15 cellular contexts compared by ENCODE assay signal in the genomic region with DNA sequence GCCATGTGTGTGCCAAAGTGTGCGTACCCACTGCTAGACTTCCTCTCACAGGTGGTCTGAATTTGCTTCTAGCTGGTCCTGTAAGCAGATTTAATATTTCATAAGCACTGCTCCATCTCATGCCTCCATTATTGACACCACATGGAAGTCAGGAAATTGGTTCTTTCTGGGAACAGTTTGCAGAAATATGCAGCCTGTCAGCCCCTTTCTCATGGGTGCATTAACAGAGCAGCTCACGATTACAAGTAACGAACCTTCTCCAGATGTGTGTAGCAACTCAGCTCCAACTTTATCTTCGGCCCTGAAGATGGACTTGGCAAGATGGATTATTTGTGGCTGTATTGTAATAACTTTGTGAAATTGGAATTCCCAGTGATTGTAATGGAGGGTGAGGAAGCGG.
A peak's percentile ranks its signal among the peaks of the same experiment; 100 is the strongest.
DNase-seq lines count a peak whose midpoint lies in the region; ATAC-seq, FAIRE-seq and TF ChIP-seq lines count a peak whose summit lies in the region.
"Had no signal": no experiment of that assay in that cellular context is flagged by ENCODE, and none has a peak within 500 bp of the region (broad histone marks: within the 10 kb centered on the region; RNA-seq: fewer than 3 reads in every experiment).

No MANE protein-coding gene starts in this region.

- DNase-seq in AG09319 (ENCODE audit: extremely low read depth, low read depth) (peak; percentile 89), astrocyte (ENCODE audit: low read depth) (peak; percentile 48), heart left ventricle (peak in 1 of 5 donors; percentile 8), sigmoid colon (no peak), NCI-H2227 (lab: John Stamatoyannopoulos, UW; ENCODE audit: unreplicated experiment) (no peak), immature natural killer cell (no peak)
- DNase-seq in activated T-cell treated with anti-CD3 and anti-CD28 coated beads, Interleukin-2, amount 50 U/mL, for 24 hours = no peak
- DNase-seq in activated T-cell treated with anti-CD3 and anti-CD28 coated beads, Interleukin-2, amount 50 U/mL, for 4 hours = no peak
- DNase-seq: activated CD4-positive, alpha-beta T cell treated with anti-CD3 and anti-CD28 coated beads, Interleukin-2, amount 50 U/mL, for 1 hour; DMS 273 treated with DMSO at 0.1 percent for 48 hours; effector CD4-positive, alpha-beta T cell; MG63; NCI-H2029 treated with DMSO at 0.1 percent for 48 hours; retina had no signal

- no peaks in the 10 kb centered on the region for H4K20me1 ChIP-seq in astrocyte (ENCODE audit: insufficient read depth, low read length)

- peak overlapping the region; percentile 8 for H3K4me3 ChIP-seq in astrocyte (ENCODE audit: insufficient read depth, low read depth, low read length)
- H3K4me3 ChIP-seq in heart left ventricle = peak overlapping the region in 2 of 12 donors; percentile 3 to 13
- H3K4me3 ChIP-seq in sigmoid colon = no peak overlapping the region
- H3K4me3 ChIP-seq: MG63 had no signal

- no peak for FAIRE-seq in astrocyte (lab: Jason Lieb, UNC)

- TF ChIP-seq POLR2A in heart left ventricle (IDR thresholded peaks at IDR 0.05) (no peak), sigmoid colon (IDR thresholded peaks at IDR 0.05) (no peak)

- H3K9me3 ChIP-seq in astrocyte (ENCODE audit: insufficient read depth, low read depth, low read length) (no peaks in the 10 kb centered on the region), heart left ventricle (peaks cover 0 to 5% (median 0%) of the 10 kb centered on the region in 12 donors), sigmoid colon (no peaks in the 10 kb centered on the region)
- H3K9me3 ChIP-seq: MG63 had no signal

- no peaks in the 10 kb centered on the region for H3K79me2 ChIP-seq in astrocyte (ENCODE audit: insufficient read depth, low read length)

- H3K4me3 Mint-ChIP-seq in astrocyte (ENCODE audit: unreplicated experiment) = no peak overlapping the region
- H3K4me3 Mint-ChIP-seq in activated T-cell treated with anti-CD3 and anti-CD28 coated beads, Interleukin-2, amount 50 U/mL, for 24 hours = no peak overlapping the region
- no peak overlapping the region for H3K4me3 Mint-ChIP-seq in activated T-cell treated with anti-CD3 and anti-CD28 coated beads, Interleukin-2, amount 50 U/mL, for 4 hours
- no peak overlapping the region for H3K4me3 Mint-ChIP-seq in immature natural killer cell
- H3K4me3 Mint-ChIP-seq: stimulated activated naive CD8-positive, alpha-beta T cell treated with anti-CD3 and anti-CD28 coated beads, Interleukin-15, Interleukin-2, amounts not matched to agents 100 ng/mL and 50 ng/mL, for 24 hours had no signal

- intact Hi-C loops in heart left ventricle (cut with DNase I) = no loop called here
- intact Hi-C loops in sigmoid colon (cut with DNase I) = no loop called here

- peak overlapping the region; percentile 16 for H3K9ac ChIP-seq in astrocyte (ENCODE audit: low read length)

- no peaks in the 10 kb centered on the region for H3K9me3 Mint-ChIP-seq in astrocyte (ENCODE audit: unreplicated experiment)
- H3K9me3 Mint-ChIP-seq in activated T-cell treated with anti-CD3 and anti-CD28 coated beads, Interleukin-2, amount 50 U/mL, for 24 hours = peaks cover 3% of the 10 kb centered on the region
- H3K9me3 Mint-ChIP-seq in activated T-cell treated with anti-CD3 and anti-CD28 coated beads, Interleukin-2, amount 50 U/mL, for 4 hours = no peaks in the 10 kb centered on the region
- peaks cover 0 to 3% (median 0%) of the 10 kb centered on the region in 6 donors for H3K9me3 Mint-ChIP-seq in immature natural killer cell

- no peak for TF ChIP-seq EP300 in sigmoid colon (IDR thresholded peaks at IDR 0.05)

- TF ChIP-seq CTCF in AG09319 (IDR thresholded peaks at IDR 0.05; ENCODE audit: low read depth, low read length) (no peak), astrocyte (IDR thresholded peaks at IDR 0.05; ENCODE audit: insufficient read depth, low read depth, low read length) (no peak), heart left ventricle (IDR thresholded peaks at IDR 0.05) (no peak), sigmoid colon (IDR thresholded peaks at IDR 0.05) (no peak)

- H3K36me3 ChIP-seq in astrocyte (ENCODE audit: insufficient read depth, low read length) (no peaks in the 10 kb centered on the region), heart left ventricle (no peaks in the 10 kb centered on the region), sigmoid colon (no peaks in the 10 kb centered on the region)
- H3K36me3 ChIP-seq: MG63 had no signal

- peak overlapping the region; percentile 53 for H3K4me2 ChIP-seq in astrocyte (ENCODE audit: low read length)

- H3K4me1 Mint-ChIP-seq in astrocyte (ENCODE audit: low read depth, unreplicated experiment) (peaks cover 18% of the 10 kb centered on the region), immature natural killer cell (no peaks in the 10 kb centered on the region)
- no peaks in the 10 kb centered on the region for H3K4me1 Mint-ChIP-seq in activated T-cell treated with anti-CD3 and anti-CD28 coated beads, Interleukin-2, amount 50 U/mL, for 24 hours (ENCODE audit: low read depth)
- H3K4me1 Mint-ChIP-seq in activated T-cell treated with anti-CD3 and anti-CD28 coated beads, Interleukin-2, amount 50 U/mL, for 4 hours (ENCODE audit: low read depth) = no peaks in the 10 kb centered on the region

- H3K27me3 Mint-ChIP-seq in astrocyte (ENCODE audit: low read depth, unreplicated experiment) (no peaks in the 10 kb centered on the region), immature natural killer cell (ENCODE audit: low read depth in 3 of 3) (peaks cover 0 to 3% (median 1%) of the 10 kb centered on the region in 3 donors)
- no peaks in the 10 kb centered on the region for H3K27me3 Mint-ChIP-seq in activated T-cell treated with anti-CD3 and anti-CD28 coated beads, Interleukin-2, amount 50 U/mL, for 24 hours
- no peaks in the 10 kb centered on the region for H3K27me3 Mint-ChIP-seq in activated T-cell treated with anti-CD3 and anti-CD28 coated beads, Interleukin-2, amount 50 U/mL, for 4 hours (ENCODE audit: low read depth)
- H3K27me3 Mint-ChIP-seq: stimulated activated naive CD8-positive, alpha-beta T cell treated with anti-CD3 and anti-CD28 coated beads, Interleukin-15, Interleukin-2, amounts not matched to agents 100 ng/mL and 50 ng/mL, for 24 hours had no signal

- 52 to 80% (median 64%) methylated on average over 5 of the region's 5 CpGs for WGBS in heart left ventricle, 4 donors
- WGBS in sigmoid colon, 2 donors = 80 to 84% methylated on average over 5 of the region's 5 CpGs

- ATAC-seq in heart left ventricle = peak in 3 of 4 donors; percentile 55 to 62 (median 59)
- ATAC-seq in activated T-cell treated with anti-CD3 and anti-CD28 coated beads, Interleukin-2, amount 50 U/mL, for 4 hours = no peak

- peaks cover 32% of the 10 kb centered on the region for H3K4me1 ChIP-seq in astrocyte (ENCODE audit: insufficient read depth, low read length)
- H3K4me1 ChIP-seq in heart left ventricle = peaks cover 0 to 34% (median 0%) of the 10 kb centered on the region in 12 donors
- peaks cover 0 to 14% (median 9%) of the 10 kb centered on the region in 4 donors for H3K4me1 ChIP-seq in sigmoid colon

- H3K27ac Mint-ChIP-seq in astrocyte (ENCODE audit: unreplicated experiment) (no peak overlapping the region), immature natural killer cell (no peak overlapping the region)
- H3K27ac Mint-ChIP-seq in activated T-cell treated with anti-CD3 and anti-CD28 coated beads, Interleukin-2, amount 50 U/mL, for 24 hours = no peak overlapping the region
- H3K27ac Mint-ChIP-seq: stimulated activated naive CD8-positive, alpha-beta T cell treated with anti-CD3 and anti-CD28 coated beads, Interleukin-15, Interleukin-2, amounts not matched to agents 100 ng/mL and 50 ng/mL, for 24 hours had no signal

- H3K27ac ChIP-seq in astrocyte (ENCODE audit: low read depth, low read length) = peak overlapping the region; percentile 53
- H3K27ac ChIP-seq in heart left ventricle = peak overlapping the region in 9 of 12 donors; percentile 2 to 70 (median 40)
- peak overlapping the region in 3 of 4 donors; percentile 19 to 27 (median 22) for H3K27ac ChIP-seq in sigmoid colon

- no peaks in the 10 kb centered on the region for H3K36me3 Mint-ChIP-seq in astrocyte (ENCODE audit: low read depth, unreplicated experiment)
- H3K36me3 Mint-ChIP-seq in activated T-cell treated with anti-CD3 and anti-CD28 coated beads, Interleukin-2, amount 50 U/mL, for 24 hours (ENCODE audit: low read depth) = no peaks in the 10 kb centered on the region
- H3K36me3 Mint-ChIP-seq in activated T-cell treated with anti-CD3 and anti-CD28 coated beads, Interleukin-2, amount 50 U/mL, for 4 hours (ENCODE audit: insufficient read depth) = no peaks in the 10 kb centered on the region
- H3K36me3 Mint-ChIP-seq in immature natural killer cell = peaks cover 0 to 5% (median 0%) of the 10 kb centered on the region in 3 donors

- no peaks in the 10 kb centered on the region for H3K27me3 ChIP-seq in astrocyte (ENCODE audit: insufficient read depth, low read length)
- no peaks in the 10 kb centered on the region for H3K27me3 ChIP-seq in heart left ventricle
- H3K27me3 ChIP-seq in sigmoid colon = no peaks in the 10 kb centered on the region
- H3K27me3 ChIP-seq: MG63 had no signal

- H2AFZ ChIP-seq in astrocyte (ENCODE audit: low read depth, low read length) = no peak overlapping the region

Comparison
In these comparisons a context has a peak if more than half of its experiments do, and no peak if none do; other contexts are left out.
1. DNase-seq: peak in AG09319 (single experiment) and astrocyte (single experiment); none in sigmoid colon (single experiment), activated T-cell treated with anti-CD3 and anti-CD28 coated beads, Interleukin-2, amount 50 U/mL, for 24 hours (single experiment), NCI-H2227 (single experiment), activated T-cell treated with anti-CD3 and anti-CD28 coated beads, Interleukin-2, amount 50 U/mL, for 4 hours (single experiment) and immature natural killer cell (0 of 3).
2. ATAC-seq: peak in heart left ventricle (3 of 4); none in activated T-cell treated with anti-CD3 and anti-CD28 coated beads, Interleukin-2, amount 50 U/mL, for 4 hours (0 of 2).
3. Peak in every context shown above with its lines, with median percentiles within 50 percentile points of each other: H3K27ac ChIP-seq.